ENCODE assay signal across 8 cellular contexts in genomic region chr1:43171876-43172531, GRCh38. TPM values are rescaled to one million over a fixed set of nuclear protein-coding genes. Genes with fewer than 3 reads are reported as not detected.
DNase-seq lines count a peak whose midpoint lies in the region; ATAC-seq and TF ChIP-seq lines count a peak whose summit lies in the region.

Gene CFAP57 (plus strand): TSS chr1:43172330. CDS start chr1:43172754, 424 bp downstream.
Gene EBNA1BP2 (minus strand): TSS chr1:43172290. CDS start chr1:43172118, 172 bp downstream.

- no peak within 1 kb of the TSS for H3K27ac ChIP-seq in OCI-LY7 (ENCODE audit: low read depth, low read length, poor library complexity, severe bottlenecking)

- TF ChIP-seq CTCF in OCI-LY7 (conservative IDR thresholded peaks at IDR 0.05; ENCODE audit: low read length), result no peak

- H3K9me3 ChIP-seq in OCI-LY7 (ENCODE audit: low read length) (no peaks in the 10 kb centered on the region), mucosa of stomach (ENCODE audit: control insufficient read depth, low read length) (no peaks in the 10 kb centered on the region)

- peak within 1 kb of the TSS; percentile 95 to 100 (median 98) for H3K4me3 Mint-ChIP-seq in IgD-negative memory B cell

- H3K27me3 Mint-ChIP-seq in IgD-negative memory B cell, result peaks cover 9% of the 10 kb centered on the region

- H3K4me2 ChIP-seq in OCI-LY7 (ENCODE audit: low read length), result peak within 1 kb of the TSS; percentile 94

- H3K9me3 Mint-ChIP-seq in IgD-negative memory B cell, result no peaks in the 10 kb centered on the region

- peak within 1 kb of the TSS; percentile 99 for H3K4me3 ChIP-seq in OCI-LY7 (ENCODE audit: low read depth, low read length, poor library complexity, severe bottlenecking)
- peak within 1 kb of the TSS; percentile 56 for H3K4me3 ChIP-seq in mucosa of stomach (ENCODE audit: low read length)

- BruUV-seq in OCI-LY7 (replicated peaks; lab: Mats Ljungman, UMichigan), result no TSS peak

- peak within 1 kb of the TSS; percentile 69 to 91 (median 81) for H3K27ac Mint-ChIP-seq in IgD-negative memory B cell

- H3K36me3 ChIP-seq in OCI-LY7 (ENCODE audit: insufficient read depth, low read length), result peaks cover 38% of the 10 kb centered on the region
- no peaks in the 10 kb centered on the region for H3K36me3 ChIP-seq in mucosa of stomach (ENCODE audit: control insufficient read depth, insufficient read depth, low read length)

- H3K9ac ChIP-seq in mucosa of stomach (ENCODE audit: low read length), result peak within 1 kb of the TSS; percentile 63

- H4K20me1 ChIP-seq in OCI-LY7 (ENCODE audit: insufficient read depth, low read length), result no peaks in the 10 kb centered on the region

- intact Hi-C loops in OCI-LY7 (cut with micrococcal nuclease; ENCODE audit: unreplicated experiment), result no loop called here

- H3K4me1 ChIP-seq in OCI-LY7 (ENCODE audit: insufficient read depth, low read length, poor library complexity, severe bottlenecking), result peaks cover 18% of the 10 kb centered on the region
- no peaks in the 10 kb centered on the region for H3K4me1 ChIP-seq in mucosa of stomach (ENCODE audit: control insufficient read depth, insufficient read depth, low read length)

- POLR2A ChIA-PET in OCI-LY7 (lab: Charles Lee), result interaction anchor here (1.0 kb wide), 1 partner anchor 820 kb away, joined by 4 read pairs; no protein-coding TSS in a partner anchor

- peaks cover 7% of the 10 kb centered on the region for H3K27me3 ChIP-seq in mucosa of stomach (ENCODE audit: control insufficient read depth, insufficient read depth, low read length)

- CTCF ChIA-PET in OCI-LY7 (lab: Charles Lee; ENCODE audit: unreplicated experiment), result interaction anchor here (0.6 kb wide), 1 partner anchor 608 kb away, joined by 3 read pairs; no protein-coding TSS in a partner anchor

- peaks cover 11 to 17% (median 14%) of the 10 kb centered on the region in 3 donors for H3K4me1 Mint-ChIP-seq in IgD-negative memory B cell

- no peaks in the 10 kb centered on the region for H3K9me2 ChIP-seq in OCI-LY7 (ENCODE audit: insufficient read depth, low read length)

- peaks cover 2% of the 10 kb centered on the region for H3K36me3 Mint-ChIP-seq in IgD-negative memory B cell

- ATAC-seq in GM21619 (IDR thresholded peaks at IDR 0.05; ENCODE audit: unreplicated experiment) (peak; percentile 90), esophagus mucosa (peak; percentile 90)

- peak within 1 kb of the TSS; percentile 81 for H2AFZ ChIP-seq in OCI-LY7 (ENCODE audit: low read length)

- H3K79me2 ChIP-seq in OCI-LY7 (ENCODE audit: insufficient read depth, low read depth, low read length), result peaks cover 16% of the 10 kb centered on the region

- DNase-seq in DMS153 treated with DMSO at 0.1 percent for 48 hours (lab: John Stamatoyannopoulos, UW; ENCODE audit: unreplicated experiment) (peak; percentile 88), OCI-LY7 (ENCODE audit: low spot score) (peak; percentile 96), activated T-cell treated with anti-CD3 and anti-CD28 coated beads for 4 hours (peak; percentile 89)
- DNase-seq in stimulated activated CD8-positive, alpha-beta memory T cell treated with anti-CD3 and anti-CD28 coated beads, Interleukin-4, amount 100 ng/mL, for 4 hours (ENCODE audit: low read depth in 2 of 2, low spot score in 1 of 2), result peak; percentile 84 to 85

RNA-seq across cellular contexts. Expression of gene CFAP57, which starts in this region (rescaled TPM):
- polyA plus RNA-seq in IgD-negative memory B cell, result 0.14 TPM
- 0.05 TPM in 1 of 2 replicates, not detected in the other for total RNA-seq in OCI-LY7 (2014; rRNA removed; shearing (Covaris generic))
- total RNA-seq in OCI-LY7 (2022) (0.17 and 0.26 TPM in 2 replicates), esophagus mucosa (0.12 TPM)

RNA-seq across cellular contexts. Expression of gene EBNA1BP2, which starts in this region (rescaled TPM):
- polyA plus RNA-seq in IgD-negative memory B cell, result 52.5 TPM
- total RNA-seq in OCI-LY7 (2014; rRNA removed; shearing (Covaris generic)), result 65.4 and 105 TPM in 2 replicates
- total RNA-seq in OCI-LY7 (2022), result 48.4 and 63.0 TPM in 2 replicates
- 48.7 TPM for total RNA-seq in esophagus mucosa
